ENCODE assay signal across 18 cellular contexts in genomic region chr12:1666215-1666614, GRCh38. TPM values are rescaled to one million over a fixed set of nuclear protein-coding genes. Genes with fewer than 3 reads are reported as not detected.
DNase-seq lines count a peak whose midpoint lies in the region; ATAC-seq and TF ChIP-seq lines count a peak whose summit lies in the region.
"Had no signal": no experiment of that assay in that cellular context is flagged by ENCODE, and none has a peak within 500 bp of the region (broad histone marks: within the 10 kb centered on the region; RNA-seq: fewer than 3 reads in every experiment).

No MANE protein-coding gene starts in this region.

- ATAC-seq in CD4-positive, CD25-positive, alpha-beta regulatory T cell (ENCODE audit: low read depth in 2 of 2): no peak
- no peak for ATAC-seq in body of pancreas
- ATAC-seq in gastrocnemius medialis: no peak
- no peak for ATAC-seq in HG03432 (IDR thresholded peaks at IDR 0.05; ENCODE audit: unreplicated experiment)
- ATAC-seq in left lobe of liver: no peak
- ATAC-seq in GM21515 (IDR thresholded peaks at IDR 0.05; ENCODE audit: unreplicated experiment): no peak
- ATAC-seq: Panc1 had no signal

- TF ChIP-seq POLR2A in body of pancreas (IDR thresholded peaks at IDR 0.05) (no peak), gastrocnemius medialis (IDR thresholded peaks at IDR 0.05) (no peak)

- DNase-seq in CD4-positive, CD25-positive, alpha-beta regulatory T cell: no peak
- DNase-seq in body of pancreas (no peak), gastrocnemius medialis (no peak), left lobe of liver (ENCODE audit: low spot score) (no peak), NCI-H187 treated with DMSO at 0.1 percent for 48 hours (lab: John Stamatoyannopoulos, UW) (no peak)
- DNase-seq: central memory CD4-positive, alpha-beta T cell; GM23248; hypothalamus; NCI-H1105; NCI-H2171; sigmoid colon; stimulated activated CD4-positive, alpha-beta T cell treated with anti-CD3 and anti-CD28 coated beads, Interleukin-2, amount 100 ng/mL, for 24 hours had no signal

- in situ Hi-C loops in gastrocnemius medialis (cut with MboI; ENCODE audit: low sequenced_read_pairs in 4 of 4): no loop called here

- H3K27me3 Mint-ChIP-seq in CD4-positive, CD25-positive, alpha-beta regulatory T cell: peaks cover 5% of the 10 kb centered on the region
- H3K27me3 Mint-ChIP-seq: B cell had no signal

- H3K9me3 Mint-ChIP-seq in CD4-positive, CD25-positive, alpha-beta regulatory T cell: peaks cover 0 to 4% (median 2%) of the 10 kb centered on the region in 7 donors
- H3K9me3 Mint-ChIP-seq: activated T-helper 1 cell treated with anti-CD3 and anti-CD28 coated beads, Interleukin-12 subunit alpha, Interleukin-12 subunit beta, Interleukin-2, Interleukin-4 antibody, amounts not matched to agents 30 ng/mL and 10 ng/mL and 1 ng/mL, durations not matched to agents 14 hours and 24 hours and 36 hours had no signal

- no peak overlapping the region for H3K27ac ChIP-seq in CD4-positive, CD25-positive, alpha-beta regulatory T cell (ENCODE audit: insufficient read depth, low read length, poor library complexity, severe bottlenecking)
- H3K27ac ChIP-seq in KOPT-K1 (ENCODE audit: low read depth, low read length, poor library complexity, severe bottlenecking) (peak overlapping the region; percentile 68), body of pancreas (peak overlapping the region in 3 of 4 donors; percentile 58 to 67 (median 61)), gastrocnemius medialis (peak overlapping the region in 3 of 4 donors; percentile 79 to 82 (median 81))
- H3K27ac ChIP-seq: GM23248 had no signal

- TF ChIP-seq CTCF in body of pancreas (IDR thresholded peaks at IDR 0.05) (no peak), gastrocnemius medialis (IDR thresholded peaks at IDR 0.05 in 4 of 5, conservative IDR thresholded peaks at IDR 0.05 in 1 of 5) (no peak)

- H3K27me3 ChIP-seq in CD4-positive, CD25-positive, alpha-beta regulatory T cell (ENCODE audit: control insufficient read depth, insufficient read depth, low read length): no peaks in the 10 kb centered on the region
- H3K27me3 ChIP-seq in body of pancreas (no peaks in the 10 kb centered on the region), gastrocnemius medialis (peaks cover 0 to 3% (median 0%) of the 10 kb centered on the region in 3 donors)
- H3K27me3 ChIP-seq: sigmoid colon had no signal

- H3K4me3 Mint-ChIP-seq in CD4-positive, CD25-positive, alpha-beta regulatory T cell: peak overlapping the region in 2 of 4 donors; percentile 6 to 44
- H3K4me3 Mint-ChIP-seq: B cell had no signal

- H3K36me3 ChIP-seq in CD4-positive, CD25-positive, alpha-beta regulatory T cell (ENCODE audit: control insufficient read depth, insufficient read depth, low read length): no peaks in the 10 kb centered on the region
- H3K36me3 ChIP-seq in KOPT-K1 (ENCODE audit: insufficient read depth, low read length): no peaks in the 10 kb centered on the region
- H3K36me3 ChIP-seq in body of pancreas (replicated peaks in 1 of 2; ENCODE audit: insufficient read depth in 1 of 2, low read depth in 2 of 2): no peaks in the 10 kb centered on the region
- no peaks in the 10 kb centered on the region for H3K36me3 ChIP-seq in gastrocnemius medialis
- H3K36me3 ChIP-seq: sigmoid colon had no signal

- peaks cover 18 to 66% (median 44%) of the 10 kb centered on the region in 4 donors for H3K4me1 Mint-ChIP-seq in CD4-positive, CD25-positive, alpha-beta regulatory T cell

- intact Hi-C loops in body of pancreas (cut with DNase I): no loop called here
- intact Hi-C loops in gastrocnemius medialis (cut with DNase I; ENCODE audit: low total_unique reads): no loop called here

- no peak overlapping the region for H3K27ac Mint-ChIP-seq in CD4-positive, CD25-positive, alpha-beta regulatory T cell
- H3K27ac Mint-ChIP-seq: B cell had no signal

- WGBS in body of pancreas, 2 donors: 23 to 27% methylated on average over 5 of the region's 5 CpGs

- H3K4me1 ChIP-seq in CD4-positive, CD25-positive, alpha-beta regulatory T cell (ENCODE audit: control insufficient read depth, insufficient read depth, low read length, poor library complexity, severe bottlenecking): peaks cover 34% of the 10 kb centered on the region
- H3K4me1 ChIP-seq in body of pancreas (peaks cover 20% of the 10 kb centered on the region), gastrocnemius medialis (peaks cover 3 to 12% of the 10 kb centered on the region in 2 donors)

- peak overlapping the region; percentile 34 for H3K4me3 ChIP-seq in CD4-positive, CD25-positive, alpha-beta regulatory T cell (ENCODE audit: low read depth, low read length)
- no peak overlapping the region for H3K4me3 ChIP-seq in body of pancreas
- H3K4me3 ChIP-seq in gastrocnemius medialis: no peak overlapping the region
- H3K4me3 ChIP-seq: GM23248, sigmoid colon had no signal

- no peaks in the 10 kb centered on the region for H3K9me3 ChIP-seq in CD4-positive, CD25-positive, alpha-beta regulatory T cell (ENCODE audit: control insufficient read depth in 2 of 2, low read length in 2 of 2)
- H3K9me3 ChIP-seq in KOPT-K1 (ENCODE audit: insufficient read depth, low read length, poor library complexity, severe bottlenecking) (no peaks in the 10 kb centered on the region), body of pancreas (no peaks in the 10 kb centered on the region), gastrocnemius medialis (no peaks in the 10 kb centered on the region)
- H3K9me3 ChIP-seq: sigmoid colon had no signal

- no peaks in the 10 kb centered on the region for H3K36me3 Mint-ChIP-seq in CD4-positive, CD25-positive, alpha-beta regulatory T cell

RNA-seq across cellular contexts. Expression of gene ADIPOR2, which starts 24.7 kb away (rescaled TPM):
- 26.3 TPM for total RNA-seq in CD4-positive, CD25-positive, alpha-beta regulatory T cell
- polyA plus RNA-seq in CD4-positive, CD25-positive, alpha-beta regulatory T cell: 1 to 10 TPM; 1.8 to 3.3 (median 2.5) TPM
- total RNA-seq in body of pancreas (10 to 100 TPM; 16.8 to 20.5 TPM), gastrocnemius medialis (10 to 100 TPM; 18.9 to 47.4 (median 25.1) TPM), left lobe of liver (58.0 TPM)

RNA-seq across cellular contexts. Expression of gene WNT5B, which starts 37.2 kb away (rescaled TPM):
- total RNA-seq in CD4-positive, CD25-positive, alpha-beta regulatory T cell: not detected
- polyA plus RNA-seq in CD4-positive, CD25-positive, alpha-beta regulatory T cell: not detected
- total RNA-seq in body of pancreas (not detected), gastrocnemius medialis (1 to 10 TPM in 2 of 4 donors, under 1 TPM in 2; 0.17 to 2.5 (median 0.88) TPM), left lobe of liver (4.2 TPM)
